Comparison of ENCODE assay signal across 10 cellular contexts in the genomic region with DNA sequence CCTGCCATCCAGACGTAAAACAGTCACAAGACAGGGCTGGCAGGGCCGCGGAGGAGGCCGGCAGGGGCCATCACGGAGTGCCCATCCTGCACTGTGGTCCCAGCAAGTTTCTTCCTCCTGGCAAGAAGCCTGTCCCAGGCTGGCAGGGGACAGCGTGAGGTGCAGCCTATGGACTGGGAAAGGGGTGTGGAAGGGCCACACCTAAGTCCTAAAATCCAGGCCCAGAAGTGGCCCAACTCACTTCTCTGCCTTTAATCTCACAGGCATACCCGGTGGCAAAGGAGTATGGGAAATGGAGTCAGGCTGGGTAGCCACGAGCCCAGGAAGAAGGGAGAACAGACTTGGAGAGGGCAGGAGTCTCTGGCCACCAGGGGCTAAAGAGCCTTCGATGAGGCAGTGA. TPM values are rescaled to one million over a fixed set of nuclear protein-coding genes. Genes with fewer than 3 reads are reported as not detected.
A peak's percentile ranks its signal among the peaks of the same experiment; 100 is the strongest.
DNase-seq lines count a peak whose midpoint lies in the region; ATAC-seq, FAIRE-seq and TF ChIP-seq lines count a peak whose summit lies in the region.
"Not testable (repeated sequence)": the region's sequence is repeated elsewhere in the genome, so short reads cannot be mapped to it uniquely, and the experiment has no call there.
"Had no signal": no experiment of that assay in that cellular context is flagged by ENCODE, and none has a peak within 500 bp of the region (broad histone marks: within the 10 kb centered on the region; RNA-seq: fewer than 3 reads in every experiment).

No MANE protein-coding gene starts in this region.

- H3K36me3 ChIP-seq in Panc1 (ENCODE audit: control insufficient read depth, insufficient read depth, low read length) = not testable (repeated sequence)

- H3K36me3 Mint-ChIP-seq in WTC11 = peaks cover 15% of the 10 kb centered on the region
- H3K36me3 Mint-ChIP-seq in activated naive CD8-positive, alpha-beta T cell = not testable (repeated sequence)
- H3K36me3 Mint-ChIP-seq in nephron progenitor cell (ENCODE audit: low read depth) = peaks cover 31% of the 10 kb centered on the region

- BruUV-seq in Panc1 (replicated peaks; lab: Mats Ljungman, UMichigan) = TSS peak; percentile 48

- not testable (repeated sequence) for H3K27ac ChIP-seq in Panc1 (ENCODE audit: low read length)

- peak; percentile 40 for FAIRE-seq in GM12891 (lab: Jason Lieb, UNC)

- H3K4me1 ChIP-seq in Panc1 (ENCODE audit: control insufficient read depth, insufficient read depth, low read length) = not testable (repeated sequence)

- not testable (repeated sequence) for H3K27me3 ChIP-seq in Panc1 (ENCODE audit: control insufficient read depth, insufficient read depth, low read length)

- TF ChIP-seq CTCF in Panc1 (IDR thresholded peaks at IDR 0.05); WTC11 (IDR thresholded peaks at IDR 0.05); nephron progenitor cell (IDR thresholded peaks at IDR 0.05): not testable (repeated sequence)

- CTCF ChIA-PET in Panc1 (lab: Charles Lee); WTC11 (lab: Charles Lee): not testable (repeated sequence)

- not testable (repeated sequence) for H3K4me3 ChIP-seq in Panc1 (ENCODE audit: low read depth in 2 of 2, low read length in 2 of 2)

- H3K9me3 Mint-ChIP-seq in WTC11; activated naive CD8-positive, alpha-beta T cell (ENCODE audit: low read depth); nephron progenitor cell: not testable (repeated sequence)

- intact Hi-C loops in Panc1 (cut with micrococcal nuclease; ENCODE audit: unreplicated experiment); left colon (cut with DNase I, micrococcal nuclease): not testable (repeated sequence)

- H3K27me3 Mint-ChIP-seq in WTC11 (ENCODE audit: low read depth); activated naive CD8-positive, alpha-beta T cell; nephron progenitor cell (ENCODE audit: low read depth, poor library complexity): not testable (repeated sequence)

- peak overlapping the region; percentile 65 for H3K27ac Mint-ChIP-seq in WTC11
- H3K27ac Mint-ChIP-seq in activated naive CD8-positive, alpha-beta T cell = peak overlapping the region; percentile 6
- H3K27ac Mint-ChIP-seq in nephron progenitor cell = peak overlapping the region; percentile 91

- POLR2A ChIA-PET in Panc1 (lab: Charles Lee) (interaction anchor here (1.0 kb wide), 1 partner anchor 44 kb away, joined by 3 read pairs; a partner anchor contains a TSS), WTC11 (lab: Charles Lee) (interaction anchor here (0.6 kb wide), 1 partner anchor 309 kb away, joined by 3 read pairs; no protein-coding TSS in a partner anchor)

- ATAC-seq in Panc1 (peak; percentile 10; the same call in 1 of the 2 replicates), WTC11 (peak; percentile 53), left colon (peak; percentile 35)
- ATAC-seq in stimulated activated naive CD8-positive, alpha-beta T cell treated with anti-CD3 and anti-CD28 coated beads, Interleukin-15, Interleukin-2, amounts not matched to agents 100 U/mL and 50 U/mL, for 24 hours = peak; percentile 5

- in situ Hi-C loops in Panc1 (cut with HindIII; ENCODE audit: low pct_unique_long_range_greater_than_20kb, low sequenced_read_pairs) = not testable (repeated sequence)

- TF ChIP-seq POLR2A in GM12891 (IDR thresholded peaks at IDR 0.05; ENCODE audit: low read depth, low read length) = not testable (repeated sequence)
- TF ChIP-seq POLR2A in erythroblast (IDR thresholded peaks at IDR 0.05; ENCODE audit: low read length) = peak; percentile 18

- not testable (repeated sequence) for DNase-seq in GM12891 (ENCODE audit: insufficient read length, low spot score); Panc1 (ENCODE audit: low read depth, low spot score); WTC11 (ENCODE audit: low spot score); erythroblast (lab: John Stamatoyannopoulos, UW); left colon; nephron progenitor cell; stimulated activated naive CD8-positive, alpha-beta T cell treated with anti-CD3 and anti-CD28 coated beads, Interleukin-15, Interleukin-2, amounts not matched to agents 100 U/mL and 50 U/mL, for 24 hours

- H3K9me3 ChIP-seq in Panc1 (ENCODE audit: control insufficient read depth, insufficient read depth, low read depth, low read length) = not testable (repeated sequence)

- H3K4me1 Mint-ChIP-seq in WTC11 = peaks cover 13% of the 10 kb centered on the region
- not testable (repeated sequence) for H3K4me1 Mint-ChIP-seq in activated naive CD8-positive, alpha-beta T cell (ENCODE audit: low read depth); nephron progenitor cell

- not testable (repeated sequence) for H3K4me3 Mint-ChIP-seq in WTC11; activated naive CD8-positive, alpha-beta T cell; nephron progenitor cell

RNA-seq across cellular contexts. Expression of a gene that starts 16.8 kb away (rescaled TPM):
- 1.2 TPM for polyA plus RNA-seq in GM12891 (2012; ENCODE audit: low read depth, missing spikeins)
- total RNA-seq in Panc1 (2021; ENCODE audit: unreplicated experiment) (1.6 TPM), WTC11 (2021) (0.37 to 1.1 TPM (median 0.92 TPM) in 3 replicates), left colon (under 1 TPM; 0.73 to 0.92 TPM)
- polyA plus RNA-seq in Panc1 (2012; ENCODE audit: insufficient read length) = 4.7 TPM
- total RNA-seq: H1, HT-29 had no signal

RNA-seq across cellular contexts. Expression of a gene that starts 44.1 kb away (rescaled TPM):
- polyA plus RNA-seq in GM12891 (2012; ENCODE audit: low read depth, missing spikeins) = 40.1 TPM
- total RNA-seq in Panc1 (2021; ENCODE audit: unreplicated experiment) (46.6 TPM), WTC11 (2021) (73.2 to 88.7 TPM (median 82.1 TPM) in 3 replicates), left colon (10 to 100 TPM; 48.9 to 61.3 TPM)
- 51.8 TPM for polyA plus RNA-seq in Panc1 (2012; ENCODE audit: insufficient read length)

RNA-seq across cellular contexts. Expression of a gene that starts 51.0 kb away (rescaled TPM):
- polyA plus RNA-seq in GM12891 (2012; ENCODE audit: low read depth, missing spikeins) = 26.5 TPM
- total RNA-seq in Panc1 (2021; ENCODE audit: unreplicated experiment) (29.8 TPM), WTC11 (2021) (72.9 to 95.0 TPM (median 76.5 TPM) in 3 replicates), left colon (10 to 100 TPM; 33.8 to 42.4 TPM)
- polyA plus RNA-seq in Panc1 (2012; ENCODE audit: insufficient read length) = 18.3 TPM

Comparison
In these comparisons a context has a peak if more than half of its experiments do, and no peak if none do; other contexts are left out.
1. H3K27ac Mint-ChIP-seq: peak in every context shown above with its lines; median percentile 91 in nephron progenitor cell; 65 in WTC11; 6 in activated naive CD8-positive, alpha-beta T cell.